In genomic region chr1:45016090-45016697, GRCh38 we compare ENCODE assay signal across 26 cellular contexts.
"Had no signal": no experiment of that assay in that cellular context is flagged by ENCODE, and none has a peak within 500 bp of the region (broad histone marks: within the 10 kb centered on the region; RNA-seq: fewer than 3 reads in every experiment).

No MANE protein-coding gene starts in this region.

- ATAC-seq: foreskin keratinocyte; gastroesophageal sphincter; heart right ventricle; left colon; left ventricle myocardium superior; lower lobe of right lung; naive thymus-derived CD8-positive, alpha-beta T cell; sciatic nerve; stimulated activated naive B cell treated with anti-CD40 and anti-IgM and Interleukin-4, amounts not matched to agents 10 μg/mL and 1 μg/mL and 100 μg/mL, for 72 hours had no signal

- H3K36me3 ChIP-seq: transverse colon had no signal

- H3K27ac Mint-ChIP-seq: dendritic cell treated with granulocyte-macrophage colony-stimulating factor and Interleukin-4, amounts not matched to agents 40 ng/mL and 50 ng/mL, for 4 days; stimulated activated naive CD8-positive, alpha-beta T cell treated with anti-CD3 and anti-CD28 coated beads, Interleukin-15, Interleukin-2, amounts not matched to agents 100 ng/mL and 50 ng/mL, for 24 hours had no signal

- H3K27ac ChIP-seq: esophagus muscularis mucosa, foreskin keratinocyte, gastroesophageal sphincter, heart right ventricle, lower lobe of right lung, parathyroid adenoma, suprapubic skin, transverse colon had no signal

- FAIRE-seq: colon, endothelial cell of umbilical vein had no signal

- H3K27me3 Mint-ChIP-seq: dendritic cell treated with granulocyte-macrophage colony-stimulating factor and Interleukin-4, amounts not matched to agents 40 ng/mL and 50 ng/mL, for 4 days; naive thymus-derived CD8-positive, alpha-beta T cell; progenitor cell of endocrine pancreas; stimulated activated naive B cell treated with anti-CD40 and anti-IgM and Interleukin-4, amounts not matched to agents 10 μg/mL and 1 μg/mL and 100 μg/mL, for 72 hours; stimulated activated naive CD8-positive, alpha-beta T cell treated with anti-CD3 and anti-CD28 coated beads, Interleukin-15, Interleukin-2, amounts not matched to agents 100 ng/mL and 50 ng/mL, for 24 hours had no signal

- H3K4me3 Mint-ChIP-seq: dendritic cell treated with granulocyte-macrophage colony-stimulating factor and Interleukin-4, amounts not matched to agents 40 ng/mL and 50 ng/mL, for 4 days; stimulated activated naive B cell treated with anti-CD40 and anti-IgM and Interleukin-4, amounts not matched to agents 10 μg/mL and 1 μg/mL and 100 μg/mL, for 72 hours; stimulated activated naive CD8-positive, alpha-beta T cell treated with anti-CD3 and anti-CD28 coated beads, Interleukin-15, Interleukin-2, amounts not matched to agents 100 ng/mL and 50 ng/mL, for 24 hours had no signal

- H3K27me3 ChIP-seq: esophagus muscularis mucosa, foreskin keratinocyte, gastroesophageal sphincter, heart right ventricle, suprapubic skin, transverse colon had no signal

- H3K9me3 ChIP-seq: esophagus muscularis mucosa, gastroesophageal sphincter, heart right ventricle, lower lobe of right lung, suprapubic skin, transverse colon had no signal

- H3K79me2 ChIP-seq: parathyroid adenoma had no signal

- DNase-seq: effector memory CD4-positive, alpha-beta T cell; foreskin keratinocyte; glutamatergic neuron; heart right ventricle; hippocampal formation; islet precursor cell; kidney glomerular epithelial cell; left colon; left ventricle myocardium superior; lower lobe of right lung; naive thymus-derived CD8-positive, alpha-beta T cell; occipital lobe; stimulated activated CD4-positive, alpha-beta T cell treated with anti-CD3 and anti-CD28 coated beads, Interleukin-2, amount 100 ng/mL, for 24 hours; stimulated activated CD4-positive, alpha-beta T cell treated with anti-CD3 and anti-CD28 coated beads, Interleukin-4, amount 100 ng/mL, for 24 hours; stimulated activated naive B cell treated with anti-CD40 and anti-IgM and Interleukin-4, amounts not matched to agents 10 μg/mL and 1 μg/mL and 100 μg/mL, for 72 hours; transverse colon had no signal

- H3K9me3 Mint-ChIP-seq: dendritic cell treated with granulocyte-macrophage colony-stimulating factor and Interleukin-4, amounts not matched to agents 40 ng/mL and 50 ng/mL, for 4 days; naive thymus-derived CD8-positive, alpha-beta T cell; stimulated activated naive B cell treated with anti-CD40 and anti-IgM and Interleukin-4, amounts not matched to agents 10 μg/mL and 1 μg/mL and 100 μg/mL, for 72 hours; stimulated activated naive CD8-positive, alpha-beta T cell treated with anti-CD3 and anti-CD28 coated beads, Interleukin-15, Interleukin-2, amounts not matched to agents 100 ng/mL and 50 ng/mL, for 24 hours had no signal

- H2AFZ ChIP-seq: parathyroid adenoma had no signal

- H3K4me3 ChIP-seq: esophagus muscularis mucosa, gastroesophageal sphincter, heart right ventricle, lower lobe of right lung, suprapubic skin, transverse colon had no signal
